Comparison of ENCODE assay signal across 8 cellular contexts in the genomic region with DNA sequence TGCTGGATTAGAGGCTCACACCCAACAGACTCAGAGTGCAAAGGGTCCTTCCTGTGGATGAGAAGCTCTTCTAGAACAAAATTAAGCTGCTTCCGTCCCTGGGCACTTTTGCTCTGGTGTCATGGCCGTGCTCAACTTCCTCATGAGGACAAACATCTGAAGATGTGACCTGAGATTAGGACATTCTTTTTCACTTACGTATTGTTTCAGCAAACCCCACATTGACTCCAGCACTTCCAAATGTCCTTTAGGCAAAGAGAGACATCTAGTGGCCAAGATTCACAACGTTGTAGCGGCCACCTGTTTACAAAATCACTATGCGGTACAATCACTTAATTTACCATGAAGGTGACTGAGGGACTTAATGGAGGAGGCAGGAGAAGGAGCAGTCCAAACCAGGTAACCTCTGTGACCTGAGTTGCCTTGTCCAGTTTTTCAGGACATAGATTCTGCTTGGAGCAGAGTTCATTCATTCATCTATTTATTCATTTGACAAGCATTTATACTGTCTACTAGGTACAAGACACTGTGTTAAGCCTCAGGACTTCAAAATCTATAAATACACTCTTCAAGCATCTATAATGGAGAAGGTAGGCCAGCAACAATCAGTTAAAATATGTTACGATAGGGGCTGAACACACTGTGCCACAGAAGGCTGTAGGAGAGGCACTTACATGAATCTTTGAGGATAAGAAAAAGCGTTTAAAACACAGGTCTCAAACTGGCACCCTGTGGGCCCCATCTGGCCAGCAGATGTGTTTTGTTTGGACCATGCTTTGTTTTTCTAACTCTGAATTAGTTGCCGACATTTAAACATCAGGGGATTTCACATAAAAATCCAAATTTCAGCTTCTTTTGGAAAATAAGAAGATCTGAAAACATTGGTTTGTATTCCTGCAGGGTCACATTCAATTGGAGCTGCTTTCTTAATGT. TPM values are rescaled to one million over a fixed set of nuclear protein-coding genes. Genes with fewer than 3 reads are reported as not detected.
A peak's percentile ranks its signal among the peaks of the same experiment; 100 is the strongest.
DNase-seq lines count a peak whose midpoint lies in the region; ATAC-seq and TF ChIP-seq lines count a peak whose summit lies in the region.

No MANE protein-coding gene starts in this region.

- H3K4me3 ChIP-seq in AG09309 (ENCODE audit: control insufficient read depth, low read depth, low read length) (no peak overlapping the region), epithelial cell of proximal tubule (ENCODE audit: low read depth, low read length) (no peak overlapping the region), mucosa of descending colon (no peak overlapping the region)

- H3K9me3 ChIP-seq in mucosa of descending colon: no peaks in the 10 kb centered on the region

- TF ChIP-seq CTCF in AG09309 (IDR thresholded peaks at IDR 0.05; ENCODE audit: control insufficient read depth, insufficient read depth, low read depth, low read length, missing control alignments): peak; percentile 83
- peak; percentile 83 for TF ChIP-seq CTCF in GM12873 (IDR thresholded peaks at IDR 0.05; ENCODE audit: insufficient read depth, low read depth, low read length, missing control alignments)
- peak; percentile 89 for TF ChIP-seq CTCF in epithelial cell of proximal tubule (conservative IDR thresholded peaks at IDR 0.05; ENCODE audit: low read depth, low read length)
- TF ChIP-seq CTCF in mucosa of descending colon (IDR thresholded peaks at IDR 0.05): peak; percentile 28

- peaks cover 5% of the 10 kb centered on the region for H3K4me1 ChIP-seq in mucosa of descending colon (ENCODE audit: low read depth)

- H3K36me3 ChIP-seq in mucosa of descending colon (ENCODE audit: low read depth): no peaks in the 10 kb centered on the region

- peak; percentile 57 for DNase-seq in AG09309 (ENCODE audit: low read depth)
- peak; percentile 44 for DNase-seq in NCI-H146 (lab: John Stamatoyannopoulos, UW)
- peak; percentile 96 for DNase-seq in SKM-1 treated with dmso at 0.1 percent for 144 hours (lab: John Stamatoyannopoulos, UW; ENCODE audit: unreplicated experiment)
- DNase-seq in epithelial cell of proximal tubule (ENCODE audit: low read depth): no peak
- peak in 2 of 3 donors; percentile 29 to 75 for DNase-seq in mucosa of descending colon
- no peak for DNase-seq in stimulated activated naive CD4-positive, alpha-beta T cell treated with Interleukin-2 at 50 U/mL for 16 hours (lab: John Stamatoyannopoulos, UW)

- intact Hi-C loops in mucosa of descending colon (cut with DNase I, micrococcal nuclease): loop anchor here in 1 of 2 donors (5.0 kb wide), 1 partner anchor 200 kb away; no protein-coding TSS in a partner anchor

- ATAC-seq in HG02759 (IDR thresholded peaks at IDR 0.05; ENCODE audit: unreplicated experiment) (peak; percentile 81), mucosa of descending colon (peak; percentile 90)

RNA-seq across cellular contexts. Expression of a gene that starts 5.6 kb away (rescaled TPM):
- total RNA-seq in epithelial cell of proximal tubule (18.7 and 24.4 TPM in 2 replicates), mucosa of descending colon (1 to 10 TPM; 1.2 to 3.3 (median 1.8) TPM)

Comparison
In these comparisons a context has a peak if more than half of its experiments do, and no peak if none do; other contexts are left out.
1. DNase-seq: peak in AG09309 (single experiment), NCI-H146 (single experiment), SKM-1 treated with dmso at 0.1 percent for 144 hours (single experiment) and mucosa of descending colon (2 of 3); none in epithelial cell of proximal tubule (single experiment) and stimulated activated naive CD4-positive, alpha-beta T cell treated with Interleukin-2 at 50 U/mL for 16 hours (single experiment).
2. CTCF ChIP-seq: peak in every context shown above with its lines; median percentile 89 in epithelial cell of proximal tubule; 83 in AG09309; 83 in GM12873; 28 in mucosa of descending colon.